Comparison of ENCODE assay signal across 8 cellular contexts in the genomic region with DNA sequence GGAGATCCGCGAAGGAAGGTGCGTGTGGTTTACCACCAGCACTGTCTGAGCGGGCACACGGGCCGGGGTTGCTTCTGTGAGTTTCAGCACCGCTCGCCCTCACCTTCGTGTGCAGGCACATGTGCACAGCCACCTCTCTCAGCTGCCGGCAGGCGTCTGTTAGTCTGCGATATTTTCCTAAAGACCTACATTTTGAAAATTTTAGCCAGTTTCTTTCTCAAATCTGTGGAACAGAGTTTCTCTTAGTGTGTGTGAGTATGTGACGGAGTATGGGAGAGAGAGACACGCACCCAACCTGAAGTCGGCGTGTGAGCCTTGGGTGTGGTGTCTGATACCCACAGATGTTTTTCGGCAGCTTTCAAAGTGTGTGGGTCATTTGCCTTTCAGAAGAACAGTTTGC. TPM values are rescaled to one million over a fixed set of nuclear protein-coding genes. Genes with fewer than 3 reads are reported as not detected.
DNase-seq lines count a peak whose midpoint lies in the region; ATAC-seq and TF ChIP-seq lines count a peak whose summit lies in the region.
"Not testable (repeated sequence)": the region's sequence is repeated elsewhere in the genome, so short reads cannot be mapped to it uniquely, and the experiment has no call there.
"Had no signal": no experiment of that assay in that cellular context is flagged by ENCODE, and none has a peak within 500 bp of the region (broad histone marks: within the 10 kb centered on the region; RNA-seq: fewer than 3 reads in every experiment).

No MANE protein-coding gene starts in this region.

- not testable (repeated sequence) for H3K9me2 ChIP-seq in Loucy (replicated peaks; ENCODE audit: low read depth, low read length)

- not testable (repeated sequence) for H3K9me3 Mint-ChIP-seq in central memory CD8-positive, alpha-beta T cell; stimulated activated effector memory CD8-positive, alpha-beta T cell treated with anti-CD3 and anti-CD28 coated beads, Interleukin-12 subunit alpha, Interleukin-12 subunit beta, amount 100 ng/mL, for 72 hours

- H3K27me3 Mint-ChIP-seq in central memory CD8-positive, alpha-beta T cell, result not testable (repeated sequence)

- H3K4me2 ChIP-seq in BLaER1, result peak overlapping the region; percentile 40
- peak overlapping the region; percentile 50 for H3K4me2 ChIP-seq in Loucy (ENCODE audit: low read depth, low read length, poor library complexity, severe bottlenecking)

- not testable (repeated sequence) for H3F3A ChIP-seq in Loucy (ENCODE audit: low read depth)

- not testable (repeated sequence) for H3K9me3 ChIP-seq in BLaER1; Loucy (ENCODE audit: insufficient read depth, low read depth, low read length); esophagus muscularis mucosa; aorta (ENCODE audit: control insufficient read depth, low read length)

- ATAC-seq in central memory CD8-positive, alpha-beta T cell (replicated peaks; ENCODE audit: extremely low read depth, poor library complexity, severe bottlenecking), result peak; percentile 49
- ATAC-seq in stimulated activated effector memory CD8-positive, alpha-beta T cell treated with anti-CD3 and anti-CD28 coated beads, Interleukin-12 subunit alpha, Interleukin-12 subunit beta, amount 100 ng/mL, for 72 hours, result peak; percentile 11
- ATAC-seq in aorta (ENCODE audit: low FRiP score), result peak; percentile 23

- H3K36me3 ChIP-seq in BLaER1 (peaks cover 46% of the 10 kb centered on the region), Loucy (ENCODE audit: insufficient read depth, low read length) (peaks cover 29% of the 10 kb centered on the region), esophagus muscularis mucosa (peaks cover 37 to 88% (median 67%) of the 10 kb centered on the region in 4 donors)
- not testable (repeated sequence) for H3K36me3 ChIP-seq in aorta (ENCODE audit: control insufficient read depth in 1 of 2, insufficient read depth in 2 of 2, low read length in 1 of 2)

- 88% methylated on average over 6 of the region's 17 CpGs for WGBS in esophagus muscularis mucosa
- WGBS in aorta, 2 donors, result 95% methylated on average over 15 to 17 of the region's 17 CpGs

- H3K4me1 ChIP-seq in BLaER1 (peaks cover 25% of the 10 kb centered on the region), Loucy (ENCODE audit: insufficient read depth, low read length, poor library complexity, severe bottlenecking) (peaks cover 20% of the 10 kb centered on the region)
- H3K4me1 ChIP-seq in esophagus muscularis mucosa; aorta (ENCODE audit: control insufficient read depth in 1 of 2, insufficient read depth in 2 of 2, low read length in 2 of 2): not testable (repeated sequence)

- not testable (repeated sequence) for H4K20me1 ChIP-seq in BLaER1; Loucy (ENCODE audit: insufficient read depth, low read length, poor library complexity, severe bottlenecking)

- H3K36me3 Mint-ChIP-seq in central memory CD8-positive, alpha-beta T cell (ENCODE audit: insufficient read depth), result peaks cover 45% of the 10 kb centered on the region
- peaks cover 93% of the 10 kb centered on the region for H3K36me3 Mint-ChIP-seq in stimulated activated effector memory CD8-positive, alpha-beta T cell treated with anti-CD3 and anti-CD28 coated beads, Interleukin-12 subunit alpha, Interleukin-12 subunit beta, amount 100 ng/mL, for 72 hours

- not testable (repeated sequence) for H3K4me3 ChIP-seq in BLaER1; esophagus muscularis mucosa; aorta (ENCODE audit: low read length in 2 of 2)
- peak overlapping the region; percentile 32 for H3K4me3 ChIP-seq in Loucy (ENCODE audit: low read length, poor library complexity, severe bottlenecking)

- intact Hi-C loops in esophagus muscularis mucosa (cut with DNase I); posterior vena cava (cut with DNase I); aorta (cut with DNase I): not testable (repeated sequence)

- H3K4me3 Mint-ChIP-seq in central memory CD8-positive, alpha-beta T cell; stimulated activated effector memory CD8-positive, alpha-beta T cell treated with anti-CD3 and anti-CD28 coated beads, Interleukin-12 subunit alpha, Interleukin-12 subunit beta, amount 100 ng/mL, for 72 hours: not testable (repeated sequence)

- not testable (repeated sequence) for H3K9ac ChIP-seq in BLaER1
- peak overlapping the region; percentile 65 for H3K9ac ChIP-seq in Loucy (ENCODE audit: low read depth, low read length, poor library complexity, severe bottlenecking)

- TF ChIP-seq CTCF in Loucy (conservative IDR thresholded peaks at IDR 0.05; ENCODE audit: low read length); esophagus muscularis mucosa (IDR thresholded peaks at IDR 0.05): not testable (repeated sequence)

- not testable (repeated sequence) for TF ChIP-seq POLR2A in esophagus muscularis mucosa (IDR thresholded peaks at IDR 0.05; ENCODE audit: low read depth)

- DNase-seq in central memory CD8-positive, alpha-beta T cell (ENCODE audit: low spot score in 2 of 2); stimulated activated effector memory CD8-positive, alpha-beta T cell treated with anti-CD3 and anti-CD28 coated beads, Interleukin-12 subunit alpha, Interleukin-12 subunit beta, amount 100 ng/mL, for 72 hours (ENCODE audit: low spot score in 2 of 2); aorta: not testable (repeated sequence)
- DNase-seq in esophagus muscularis mucosa (ENCODE audit: extremely low spot score) (peak; percentile 64), posterior vena cava (ENCODE audit: low spot score) (peak; percentile 76)

- not testable (repeated sequence) for H3K27ac ChIP-seq in BLaER1; esophagus muscularis mucosa (replicated peaks in 1 of 4); aorta (ENCODE audit: low read depth in 1 of 2, low read length in 2 of 2)

- H3K79me2 ChIP-seq in Loucy (ENCODE audit: insufficient read depth, low read length), result peaks cover 33% of the 10 kb centered on the region

- TF ChIP-seq EP300 in esophagus muscularis mucosa (IDR thresholded peaks at IDR 0.05), result not testable (repeated sequence)

- H3K4me1 Mint-ChIP-seq in central memory CD8-positive, alpha-beta T cell, result not testable (repeated sequence)
- peaks cover 12% of the 10 kb centered on the region for H3K4me1 Mint-ChIP-seq in stimulated activated effector memory CD8-positive, alpha-beta T cell treated with anti-CD3 and anti-CD28 coated beads, Interleukin-12 subunit alpha, Interleukin-12 subunit beta, amount 100 ng/mL, for 72 hours

- H3K27me3 ChIP-seq in BLaER1; Loucy (ENCODE audit: insufficient read depth, low read length, poor library complexity, severe bottlenecking); esophagus muscularis mucosa; aorta (ENCODE audit: control insufficient read depth in 1 of 2, insufficient read depth in 2 of 2, low read length in 1 of 2): not testable (repeated sequence)

- H2AFZ ChIP-seq in Loucy (ENCODE audit: low read length), result not testable (repeated sequence)

- not testable (repeated sequence) for H3K27ac Mint-ChIP-seq in central memory CD8-positive, alpha-beta T cell (ENCODE audit: low read depth); stimulated activated effector memory CD8-positive, alpha-beta T cell treated with anti-CD3 and anti-CD28 coated beads, Interleukin-12 subunit alpha, Interleukin-12 subunit beta, amount 100 ng/mL, for 72 hours

RNA-seq across cellular contexts. Expression of gene MUC20, which starts 49.5 kb away (rescaled TPM):
- total RNA-seq in esophagus muscularis mucosa, result 1 to 10 TPM; 2.5 to 10.0 (median 4.7) TPM
- 1 to 10 TPM; 3.8 to 9.4 TPM for total RNA-seq in posterior vena cava
- 10 to 100 TPM in 1 of 2 donors, 1 to 10 TPM in 1; 4.5 to 17.8 TPM for total RNA-seq in aorta
- 10 to 100 TPM in 1 of 2 donors, 1 to 10 TPM in 1; 2.9 to 17.7 TPM for polyA plus RNA-seq in aorta
- polyA plus RNA-seq: CD14-positive monocyte had no signal
